ENCODE assay signal across 1 cellular context in genomic region chr1:153441238-153441755, GRCh38.
TF ChIP-seq lines count a peak whose summit lies in the region.

No MANE protein-coding gene starts in this region.

TF ChIP-seq in HepG2, 621 proteins besides CTCF, POLR2A, EP300 and RAD21:
- no peak for TF ChIP-seq DDIT3 (CRISPR knock-in tag; IDR thresholded peaks at IDR 0.05)
- TF ChIP-seq NAIF1 (CRISPR knock-in tag; IDR thresholded peaks at IDR 0.05; ENCODE audit: borderline replicate concordance) = no peak
- TF ChIP-seq ZNF207 (IDR thresholded peaks at IDR 0.05; ENCODE audit: borderline replicate concordance) = no peak
- no peak for TF ChIP-seq MTF1 (CRISPR knock-in tag; IDR thresholded peaks at IDR 0.05)
- no peak for TF ChIP-seq ETV5 (CRISPR knock-in tag; IDR thresholded peaks at IDR 0.05; ENCODE audit: borderline replicate concordance)
- no peak for TF ChIP-seq KDM6A (CRISPR knock-in tag; IDR thresholded peaks at IDR 0.05; ENCODE audit: low read depth)
- peak; percentile 25; the same call in 1 of the 2 replicates for TF ChIP-seq MNT (IDR thresholded peaks at IDR 0.05)
